Comparison of ENCODE assay signal across 1 cellular context in the genomic region with DNA sequence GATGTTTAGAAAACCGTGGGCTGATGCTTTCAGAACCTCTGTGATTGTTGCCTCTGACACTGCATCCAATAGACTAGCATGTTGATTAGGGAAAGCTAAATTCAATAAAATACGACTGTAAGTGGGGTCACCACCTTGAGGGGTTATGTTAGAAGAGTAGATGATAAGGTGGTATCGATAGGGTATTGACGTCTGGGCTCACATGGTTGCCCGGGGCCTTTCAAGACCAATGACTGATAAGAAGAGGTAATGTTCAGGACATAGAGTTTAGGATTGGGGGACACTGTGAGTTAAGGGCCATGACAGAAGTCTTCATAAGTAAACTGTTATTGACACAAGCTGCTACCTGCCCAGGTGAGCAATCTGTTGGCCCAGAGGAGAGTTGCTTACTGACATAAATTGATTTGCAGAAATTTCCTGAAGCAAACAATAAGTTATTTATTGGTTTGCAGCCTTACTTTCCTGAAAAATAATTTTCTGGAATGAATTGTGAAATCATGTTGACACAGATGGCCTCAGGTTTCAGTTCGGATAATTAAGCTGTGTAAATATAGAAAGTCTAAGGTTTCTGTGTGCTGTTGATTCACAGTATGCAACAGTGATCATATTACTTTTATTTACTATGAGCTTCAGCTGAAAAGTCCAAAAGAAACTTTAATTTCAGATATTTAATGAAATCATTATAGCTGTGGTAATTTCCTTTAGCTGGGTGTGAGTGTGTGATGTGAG.
TF ChIP-seq lines count a peak whose summit lies in the region.

No MANE protein-coding gene starts in this region.

TF ChIP-seq in HepG2, 621 proteins besides CTCF, POLR2A, EP300 and RAD21 (continued from another document):
- TF ChIP-seq SMARCC2 (IDR thresholded peaks at IDR 0.05) (0 out of 2 replicates have a peak, but pooled peaks have one; percentile 60), TBX3 (IDR thresholded peaks at IDR 0.05; ENCODE audit: borderline replicate concordance) (peak; percentile 52; the same call in 1 of the 2 replicates), MED1 (CRISPR knock-in tag; IDR thresholded peaks at IDR 0.05) (peak; percentile 24; the same call in 1 of the 2 replicates), GATAD2A (CRISPR knock-in tag; IDR thresholded peaks at IDR 0.05) (peak; percentile 41), FOXA1 (IDR thresholded peaks at IDR 0.05) (peak; percentile 95), FOXA1 (CRISPR knock-in tag; IDR thresholded peaks at IDR 0.05) (peak; percentile 75), SIX4 (CRISPR knock-in tag; IDR thresholded peaks at IDR 0.05) (peak; percentile 95)
- TF ChIP-seq, protein P1, sequence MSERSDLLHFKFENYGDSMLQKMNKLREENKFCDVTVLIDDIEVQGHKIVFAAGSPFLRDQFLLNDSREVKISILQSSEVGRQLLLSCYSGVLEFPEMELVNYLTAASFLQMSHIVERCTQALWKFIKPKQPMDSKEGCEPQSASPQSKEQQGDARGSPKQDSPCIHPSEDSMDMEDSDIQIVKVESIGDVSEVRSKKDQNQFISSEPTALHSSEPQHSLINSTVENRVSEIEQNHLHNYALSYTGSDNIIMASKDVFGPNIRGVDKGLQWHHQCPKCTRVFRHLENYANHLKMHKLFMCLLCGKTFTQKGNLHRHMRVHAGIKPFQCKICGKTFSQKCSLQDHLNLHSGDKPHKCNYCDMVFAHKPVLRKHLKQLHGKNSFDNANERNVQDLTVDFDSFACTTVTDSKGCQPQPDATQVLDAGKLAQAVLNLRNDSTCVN (CRISPR knock-in tag; IDR thresholded peaks at IDR 0.05; ENCODE audit: borderline replicate concordance): peak; percentile 93
- TF ChIP-seq, protein P2, sequence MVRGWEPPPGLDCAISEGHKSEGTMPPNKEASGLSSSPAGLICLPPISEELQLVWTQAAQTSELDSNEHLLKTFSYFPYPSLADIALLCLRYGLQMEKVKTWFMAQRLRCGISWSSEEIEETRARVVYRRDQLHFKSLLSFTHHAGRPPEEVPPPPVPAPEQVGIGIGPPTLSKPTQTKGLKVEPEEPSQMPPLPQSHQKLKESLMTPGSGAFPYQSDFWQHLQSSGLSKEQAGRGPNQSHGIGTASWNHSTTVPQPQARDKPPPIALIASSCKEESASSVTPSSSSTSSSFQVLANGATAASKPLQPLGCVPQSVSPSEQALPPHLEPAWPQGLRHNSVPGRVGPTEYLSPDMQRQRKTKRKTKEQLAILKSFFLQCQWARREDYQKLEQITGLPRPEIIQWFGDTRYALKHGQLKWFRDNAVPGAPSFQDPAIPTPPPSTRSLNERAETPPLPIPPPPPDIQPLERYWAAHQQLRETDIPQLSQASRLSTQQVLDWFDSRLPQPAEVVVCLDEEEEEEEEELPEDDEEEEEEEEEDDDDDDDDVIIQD (CRISPR knock-in tag; IDR thresholded peaks at IDR 0.05; ENCODE audit: low read depth): peak; percentile 59; the same call in 1 of the 2 replicates
- TF ChIP-seq, protein P3, sequence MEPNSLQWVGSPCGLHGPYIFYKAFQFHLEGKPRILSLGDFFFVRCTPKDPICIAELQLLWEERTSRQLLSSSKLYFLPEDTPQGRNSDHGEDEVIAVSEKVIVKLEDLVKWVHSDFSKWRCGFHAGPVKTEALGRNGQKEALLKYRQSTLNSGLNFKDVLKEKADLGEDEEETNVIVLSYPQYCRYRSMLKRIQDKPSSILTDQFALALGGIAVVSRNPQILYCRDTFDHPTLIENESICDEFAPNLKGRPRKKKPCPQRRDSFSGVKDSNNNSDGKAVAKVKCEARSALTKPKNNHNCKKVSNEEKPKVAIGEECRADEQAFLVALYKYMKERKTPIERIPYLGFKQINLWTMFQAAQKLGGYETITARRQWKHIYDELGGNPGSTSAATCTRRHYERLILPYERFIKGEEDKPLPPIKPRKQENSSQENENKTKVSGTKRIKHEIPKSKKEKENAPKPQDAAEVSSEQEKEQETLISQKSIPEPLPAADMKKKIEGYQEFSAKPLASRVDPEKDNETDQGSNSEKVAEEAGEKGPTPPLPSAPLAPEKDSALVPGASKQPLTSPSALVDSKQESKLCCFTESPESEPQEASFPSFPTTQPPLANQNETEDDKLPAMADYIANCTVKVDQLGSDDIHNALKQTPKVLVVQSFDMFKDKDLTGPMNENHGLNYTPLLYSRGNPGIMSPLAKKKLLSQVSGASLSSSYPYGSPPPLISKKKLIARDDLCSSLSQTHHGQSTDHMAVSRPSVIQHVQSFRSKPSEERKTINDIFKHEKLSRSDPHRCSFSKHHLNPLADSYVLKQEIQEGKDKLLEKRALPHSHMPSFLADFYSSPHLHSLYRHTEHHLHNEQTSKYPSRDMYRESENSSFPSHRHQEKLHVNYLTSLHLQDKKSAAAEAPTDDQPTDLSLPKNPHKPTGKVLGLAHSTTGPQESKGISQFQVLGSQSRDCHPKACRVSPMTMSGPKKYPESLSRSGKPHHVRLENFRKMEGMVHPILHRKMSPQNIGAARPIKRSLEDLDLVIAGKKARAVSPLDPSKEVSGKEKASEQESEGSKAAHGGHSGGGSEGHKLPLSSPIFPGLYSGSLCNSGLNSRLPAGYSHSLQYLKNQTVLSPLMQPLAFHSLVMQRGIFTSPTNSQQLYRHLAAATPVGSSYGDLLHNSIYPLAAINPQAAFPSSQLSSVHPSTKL (CRISPR knock-in tag; IDR thresholded peaks at IDR 0.05): peak; percentile 44; the same call in 1 of the 2 replicates
TF ChIP-seq in HepG2: peak in this region for 20; not testable (repeated sequence) for 601.
